In genomic region chr16:88449267-88449561, GRCh38 we compare ENCODE assay signal across 2 cellular contexts.
TF ChIP-seq lines count a peak whose summit lies in the region.

No MANE protein-coding gene starts in this region.

TF ChIP-seq in SK-N-SH, 30 proteins besides CTCF, POLR2A, EP300 and RAD21 (continued from another document):
- no peak for TF ChIP-seq MEF2A (IDR thresholded peaks at IDR 0.05; ENCODE audit: borderline replicate concordance, low read depth)

TF ChIP-seq in SK-N-SH treated with all-trans-retinoic acid at 6 μM for 48 hours, 23 proteins besides CTCF, POLR2A, EP300 and RAD21 (continued from another document):
- TF ChIP-seq, protein P1, sequence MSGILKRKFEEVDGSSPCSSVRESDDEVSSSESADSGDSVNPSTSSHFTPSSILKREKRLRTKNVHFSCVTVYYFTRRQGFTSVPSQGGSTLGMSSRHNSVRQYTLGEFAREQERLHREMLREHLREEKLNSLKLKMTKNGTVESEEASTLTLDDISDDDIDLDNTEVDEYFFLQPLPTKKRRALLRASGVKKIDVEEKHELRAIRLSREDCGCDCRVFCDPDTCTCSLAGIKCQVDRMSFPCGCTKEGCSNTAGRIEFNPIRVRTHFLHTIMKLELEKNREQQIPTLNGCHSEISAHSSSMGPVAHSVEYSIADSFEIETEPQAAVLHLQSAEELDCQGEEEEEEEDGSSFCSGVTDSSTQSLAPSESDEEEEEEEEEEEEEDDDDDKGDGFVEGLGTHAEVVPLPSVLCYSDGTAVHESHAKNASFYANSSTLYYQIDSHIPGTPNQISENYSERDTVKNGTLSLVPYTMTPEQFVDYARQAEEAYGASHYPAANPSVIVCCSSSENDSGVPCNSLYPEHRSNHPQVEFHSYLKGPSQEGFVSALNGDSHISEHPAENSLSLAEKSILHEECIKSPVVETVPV (CRISPR knock-in tag; IDR thresholded peaks at IDR 0.05) = no peak
- TF ChIP-seq CREB5 (CRISPR knock-in tag; IDR thresholded peaks at IDR 0.05; ENCODE audit: low read depth) = no peak
- no peak for TF ChIP-seq ZFP3 (CRISPR knock-in tag; IDR thresholded peaks at IDR 0.05)
- no peak for TF ChIP-seq OSR1 (CRISPR knock-in tag; IDR thresholded peaks at IDR 0.05)
- TF ChIP-seq GLIS3 (CRISPR knock-in tag; IDR thresholded peaks at IDR 0.05) = no peak
- TF ChIP-seq RARB (CRISPR knock-in tag; IDR thresholded peaks at IDR 0.05) = no peak
- no peak for TF ChIP-seq ARNTL (CRISPR knock-in tag; IDR thresholded peaks at IDR 0.05; ENCODE audit: borderline replicate concordance, low read depth)
- TF ChIP-seq TCF4 (CRISPR knock-in tag; IDR thresholded peaks at IDR 0.05; ENCODE audit: borderline replicate concordance) = no peak
- TF ChIP-seq ZNF8 (CRISPR knock-in tag; IDR thresholded peaks at IDR 0.05) = no peak
